ENCODE assay signal across 23 cellular contexts in genomic region chr9:91303741-91304140, GRCh38. TPM values are rescaled to one million over a fixed set of nuclear protein-coding genes. Genes with fewer than 3 reads are reported as not detected.
DNase-seq lines count a peak whose midpoint lies in the region; ATAC-seq and TF ChIP-seq lines count a peak whose summit lies in the region.
"Had no signal": no experiment of that assay in that cellular context is flagged by ENCODE, and none has a peak within 500 bp of the region (broad histone marks: within the 10 kb centered on the region; RNA-seq: fewer than 3 reads in every experiment).

No MANE protein-coding gene starts in this region.

- no peak for TF ChIP-seq CTCF in HL-60 (IDR thresholded peaks at IDR 0.05; ENCODE audit: insufficient read depth, low read length)
- no peak for TF ChIP-seq CTCF in body of pancreas (IDR thresholded peaks at IDR 0.05)
- TF ChIP-seq CTCF in transverse colon (IDR thresholded peaks at IDR 0.05), result no peak

- H3K9me3 ChIP-seq in body of pancreas, result no peaks in the 10 kb centered on the region
- no peaks in the 10 kb centered on the region for H3K9me3 ChIP-seq in mesenchymal stem cell (ENCODE audit: control insufficient read depth, low read length)
- no peaks in the 10 kb centered on the region for H3K9me3 ChIP-seq in transverse colon
- H3K9me3 ChIP-seq: HAP-1, MG63, ovary, right lobe of liver, testis had no signal

- H3K27me3 ChIP-seq in HL-60 (ENCODE audit: insufficient read depth, poor library complexity, severe bottlenecking) (no peaks in the 10 kb centered on the region), body of pancreas (no peaks in the 10 kb centered on the region), mesenchymal stem cell (ENCODE audit: control insufficient read depth in 1 of 2, insufficient read depth in 1 of 2, low read length in 2 of 2) (no peaks in the 10 kb centered on the region), transverse colon (no peaks in the 10 kb centered on the region)
- H3K27me3 ChIP-seq: brain microvascular endothelial cell, hepatocyte, MG63, ovary, right lobe of liver, testis had no signal

- no peaks in the 10 kb centered on the region for H3K36me3 ChIP-seq in body of pancreas (replicated peaks in 1 of 2; ENCODE audit: insufficient read depth in 1 of 2, low read depth in 2 of 2)
- peaks cover 3 to 15% of the 10 kb centered on the region in 2 experiments for H3K36me3 ChIP-seq in mesenchymal stem cell (ENCODE audit: control insufficient read depth in 1 of 2, insufficient read depth in 2 of 2, low read depth in 1 of 2, low read length in 2 of 2)
- H3K36me3 ChIP-seq in transverse colon, result no peaks in the 10 kb centered on the region
- H3K36me3 ChIP-seq: brain microvascular endothelial cell, HAP-1, MG63, ovary, right lobe of liver had no signal

- no peak for ATAC-seq in body of pancreas
- ATAC-seq: activated CD4-positive, CD25-positive, alpha-beta regulatory T cell treated with anti-CD3 and anti-CD28 coated beads, Interleukin-2, amount 50 U/mL, for 24 hours; activated T-cell treated with anti-CD3 and anti-CD28 coated beads, Interleukin-2, amount 50 U/mL, for 4 hours had no signal

- no peak overlapping the region for H3K4ac ChIP-seq in mesenchymal stem cell (ENCODE audit: low read depth in 1 of 2, low read length in 2 of 2)

- no peaks in the 10 kb centered on the region for H3K27me3 Mint-ChIP-seq in activated CD4-positive, alpha-beta memory T cell treated with anti-CD3 and anti-CD28 coated beads, Interleukin-2, amount 10 ng/mL, durations not matched to agents 7 days and 5 days

- 74 to 78% methylated on average over 1 of the region's 1 CpG for WGBS in body of pancreas, 2 donors
- WGBS in mesenchymal stem cell, result no CpG with 5 or more reads among the region's 1 CpG
- WGBS in transverse colon (ENCODE audit: low coverage in 1 of 2), 2 donors, result 70 to 75% methylated on average over 1 of the region's 1 CpG

- no peak for DNase-seq in HL-60 (ENCODE audit: low read depth in 1 of 2, low spot score in 1 of 2)
- no peak for DNase-seq in body of pancreas
- DNase-seq in mesenchymal stem cell, result no peak
- DNase-seq in transverse colon, result no peak
- no peak for DNase-seq in activated CD4-positive, alpha-beta memory T cell treated with anti-CD3 and anti-CD28 coated beads, Interleukin-2, amount 10 ng/mL, durations not matched to agents 7 days and 5 days
- DNase-seq in kidney glomerular epithelial cell (lab: John Stamatoyannopoulos, UW), result no peak
- DNase-seq in NCI-H2029 (lab: John Stamatoyannopoulos, UW), result no peak
- DNase-seq: activated CD8-positive, alpha-beta memory T cell treated with anti-CD3 and anti-CD28 coated beads for 24 hours; activated naive CD4-positive, alpha-beta T cell treated with anti-CD3 and anti-CD28 coated beads, Interleukin-2, amount 50 U/mL, for 16 hours; activated T-cell treated with anti-CD3 and anti-CD28 coated beads, Interleukin-2, amount 50 U/mL, for 4 hours; brain microvascular endothelial cell; CD8-positive, alpha-beta memory T cell; cortex of kidney; DMS53; MG63; NCI-H2171 treated with DMSO at 0.1 percent for 48 hours; NCI-H526 treated with DMSO at 0.1 percent for 48 hours; ovary; right lobe of liver; testis had no signal

- no peak for TF ChIP-seq POLR2A in body of pancreas (IDR thresholded peaks at IDR 0.05)
- no peak for TF ChIP-seq POLR2A in transverse colon (IDR thresholded peaks at IDR 0.05)

- no peak overlapping the region for H3K14ac ChIP-seq in mesenchymal stem cell (ENCODE audit: low read length in 2 of 2)

- no peak overlapping the region for H2AK5ac ChIP-seq in mesenchymal stem cell (ENCODE audit: low read length, severe bottlenecking)

- no peak overlapping the region for H3K23ac ChIP-seq in mesenchymal stem cell (ENCODE audit: low read length in 2 of 2)

- H2AFZ ChIP-seq in mesenchymal stem cell (ENCODE audit: low read depth, low read length), result no peak overlapping the region
- H2AFZ ChIP-seq: hepatocyte had no signal

- no peak overlapping the region for H4K8ac ChIP-seq in mesenchymal stem cell (ENCODE audit: low read length)

- H3K36me3 Mint-ChIP-seq in activated CD4-positive, alpha-beta memory T cell treated with anti-CD3 and anti-CD28 coated beads, Interleukin-2, amount 10 ng/mL, durations not matched to agents 7 days and 5 days (ENCODE audit: low read depth), result peaks cover 34% of the 10 kb centered on the region

- H3K27ac ChIP-seq in HL-60 (replicated peaks) (peak overlapping the region; percentile 73), body of pancreas (peak overlapping the region in 3 of 4 donors; percentile 69 to 77 (median 70)), mesenchymal stem cell (ENCODE audit: low read length, poor library complexity, severe bottlenecking) (no peak overlapping the region), transverse colon (peak overlapping the region; percentile 11 to 61 (median 54))
- H3K27ac ChIP-seq: brain microvascular endothelial cell, ovary had no signal

- H3K4me3 ChIP-seq in HL-60 (replicated peaks; ENCODE audit: insufficient read depth, low read length) (no peak overlapping the region), body of pancreas (no peak overlapping the region), mesenchymal stem cell (ENCODE audit: insufficient read depth in 1 of 2, low read depth in 1 of 2, low read length in 2 of 2) (peak overlapping the region in 1 of 2 experiments; percentile 6), transverse colon (no peak overlapping the region)
- H3K4me3 ChIP-seq: HAP-1, hepatocyte, MG63, ovary, right lobe of liver, testis had no signal

- peaks cover 62% of the 10 kb centered on the region for H3K4me1 ChIP-seq in body of pancreas
- H3K4me1 ChIP-seq in mesenchymal stem cell (ENCODE audit: control insufficient read depth, insufficient read depth, low read depth, low read length), result peaks cover 2% of the 10 kb centered on the region
- H3K4me1 ChIP-seq in transverse colon, result peaks cover 0 to 25% (median 11%) of the 10 kb centered on the region in 4 donors
- H3K4me1 ChIP-seq: HAP-1, testis had no signal

- no peak overlapping the region for H3K18ac ChIP-seq in mesenchymal stem cell (ENCODE audit: low read depth in 1 of 2, low read length in 2 of 2)

- POLR2A ChIA-PET in activated CD4-positive, alpha-beta memory T cell treated with anti-CD3 and anti-CD28 coated beads, Interleukin-2, amount 10 ng/mL, durations not matched to agents 7 days and 5 days (lab: Charles Lee), result no interaction called here

- no peak overlapping the region for H2BK15ac ChIP-seq in mesenchymal stem cell (ENCODE audit: low read depth, poor library complexity, severe bottlenecking)

- H2BK5ac ChIP-seq in mesenchymal stem cell (ENCODE audit: low read depth, low read length, poor library complexity, severe bottlenecking), result no peak overlapping the region

- intact Hi-C loops in body of pancreas (cut with DNase I) (no loop called here), transverse colon (cut with DNase I; ENCODE audit: low total_unique reads) (no loop called here)

- peaks cover 14% of the 10 kb centered on the region for H3K79me1 ChIP-seq in mesenchymal stem cell (replicated peaks; ENCODE audit: low read length, poor library complexity, severe bottlenecking)

- TF ChIP-seq EP300 in transverse colon (IDR thresholded peaks at IDR 0.05; ENCODE audit: low read depth), result no peak

- no peak overlapping the region for H3K27ac Mint-ChIP-seq in activated CD4-positive, alpha-beta memory T cell treated with anti-CD3 and anti-CD28 coated beads, Interleukin-2, amount 10 ng/mL, durations not matched to agents 7 days and 5 days

- peaks cover 29% of the 10 kb centered on the region for H3K4me1 Mint-ChIP-seq in activated CD4-positive, alpha-beta memory T cell treated with anti-CD3 and anti-CD28 coated beads, Interleukin-2, amount 10 ng/mL, durations not matched to agents 7 days and 5 days

- peak overlapping the region; percentile 70 for H3K9ac ChIP-seq in mesenchymal stem cell (ENCODE audit: low read length)

- no peaks in the 10 kb centered on the region for H3K9me3 Mint-ChIP-seq in activated CD4-positive, alpha-beta memory T cell treated with anti-CD3 and anti-CD28 coated beads, Interleukin-2, amount 10 ng/mL, durations not matched to agents 7 days and 5 days
- H3K9me3 Mint-ChIP-seq: activated T-cell treated with anti-CD3 and anti-CD28 coated beads, Interleukin-2, amount 50 U/mL, for 4 hours; CD8-positive, alpha-beta memory T cell had no signal

- in situ Hi-C loops in transverse colon (cut with MboI; ENCODE audit: low pct_ligation_motif_present in 1 of 4, low pct_unique_long_range_greater_than_20kb in 1 of 4, low sequenced_read_pairs in 3 of 4), result no loop called here

- no peak overlapping the region for H2BK12ac ChIP-seq in mesenchymal stem cell (ENCODE audit: low read length in 2 of 2)

- CTCF ChIA-PET in activated CD4-positive, alpha-beta memory T cell treated with anti-CD3 and anti-CD28 coated beads, Interleukin-2, amount 10 ng/mL, durations not matched to agents 7 days and 5 days (lab: Charles Lee), result no interaction called here

- no peak overlapping the region for H3K4me3 Mint-ChIP-seq in activated CD4-positive, alpha-beta memory T cell treated with anti-CD3 and anti-CD28 coated beads, Interleukin-2, amount 10 ng/mL, durations not matched to agents 7 days and 5 days
- H3K4me3 Mint-ChIP-seq: activated T-cell treated with anti-CD3 and anti-CD28 coated beads, Interleukin-2, amount 50 U/mL, for 4 hours; CD8-positive, alpha-beta memory T cell had no signal

- H4K91ac ChIP-seq in mesenchymal stem cell (ENCODE audit: low read length), result no peak overlapping the region

- no peak overlapping the region for H3K4me2 ChIP-seq in mesenchymal stem cell (ENCODE audit: low read length, poor library complexity, severe bottlenecking)
- H3K4me2 ChIP-seq: hepatocyte had no signal

- no peak overlapping the region for H2BK120ac ChIP-seq in mesenchymal stem cell (ENCODE audit: low read depth, low read length)

RNA-seq across cellular contexts. Expression of gene AUH, which starts 58.0 kb away (rescaled TPM):
- total RNA-seq in body of pancreas (10 to 100 TPM; 47.7 to 75.8 TPM), transverse colon (100 to 1,000 TPM in 2 of 4 donors, 10 to 100 TPM in 2; 55.0 to 136 (median 83.8) TPM)
- polyA plus RNA-seq in mesenchymal stem cell (2013, experiment 1 of 2), result 5.8 TPM
- 6.0 TPM for polyA plus RNA-seq in mesenchymal stem cell (2013, experiment 2 of 2)
- 10 to 100 TPM; 34.8 to 39.3 TPM for total RNA-seq in activated CD4-positive, alpha-beta memory T cell treated with anti-CD3 and anti-CD28 coated beads, Interleukin-2, amount 10 ng/mL, durations not matched to agents 7 days and 5 days
